In genomic region chr16:78258651-78259050, GRCh38 we compare ENCODE assay signal across 15 cellular contexts.
"Had no signal": no experiment of that assay in that cellular context is flagged by ENCODE, and none has a peak within 500 bp of the region (broad histone marks: within the 10 kb centered on the region; RNA-seq: fewer than 3 reads in every experiment).

No MANE protein-coding gene starts in this region.

- H3K27ac ChIP-seq: body of pancreas, right atrium auricular region, suprapubic skin had no signal

- H3K36me3 ChIP-seq: right atrium auricular region, suprapubic skin had no signal

- FAIRE-seq: urothelium cell line had no signal

- H3K4me3 ChIP-seq: body of pancreas, right atrium auricular region, suprapubic skin had no signal

- H3K27me3 ChIP-seq: body of pancreas, right atrium auricular region, suprapubic skin had no signal

- DNase-seq: activated CD4-positive, alpha-beta T cell treated with anti-CD3 and anti-CD28 coated beads, Interleukin-2, amount 50 U/mL, for 1 hour; activated effector memory CD4-positive, alpha-beta T cell treated with anti-CD3 and anti-CD28 coated beads, Interleukin-2, amount 50 U/mL, for 16 hours; activated T-cell treated with anti-CD3 and anti-CD28 coated beads, Interleukin-2, amount 50 U/mL, for 24 hours; amniotic stem cell; body of pancreas; cortex of kidney; effector memory CD4-positive, alpha-beta T cell; left cardiac atrium; posterior cingulate gyrus; stimulated activated naive CD4-positive, alpha-beta T cell treated with Interleukin-2 at 50 U/mL for 16 hours; T-helper 17 cell had no signal

- ATAC-seq: activated naive CD4-positive, alpha-beta T cell treated with anti-CD3 and anti-CD28 coated beads, Interleukin-2, amount 50 U/mL, for 72 hours; body of pancreas; left cardiac atrium; T-helper 17 cell had no signal

- H3K4me1 ChIP-seq: body of pancreas, right atrium auricular region had no signal

- H3K9me3 ChIP-seq: body of pancreas, right atrium auricular region, suprapubic skin had no signal
